1 cellular context compared by ENCODE assay signal in genomic region chr21:30689822-30690221, GRCh38.
TF ChIP-seq lines count a peak whose summit lies in the region.

No MANE protein-coding gene starts in this region.

TF ChIP-seq in H1, 55 proteins besides CTCF, POLR2A, EP300 and RAD21:
- TF ChIP-seq NANOG (IDR thresholded peaks at IDR 0.05; ENCODE audit: insufficient read depth, low read depth, low read length, poor library complexity, severe bottlenecking) (no peak), TAF1 (IDR thresholded peaks at IDR 0.05; ENCODE audit: low read depth, low read length) (no peak), EZH2 (IDR thresholded peaks at IDR 0.05; ENCODE audit: low read depth, low read length, severe bottlenecking) (no peak), MAX (IDR thresholded peaks at IDR 0.05) (peak; percentile 36; the same call in 1 of the 2 replicates)
